In the genomic region with DNA sequence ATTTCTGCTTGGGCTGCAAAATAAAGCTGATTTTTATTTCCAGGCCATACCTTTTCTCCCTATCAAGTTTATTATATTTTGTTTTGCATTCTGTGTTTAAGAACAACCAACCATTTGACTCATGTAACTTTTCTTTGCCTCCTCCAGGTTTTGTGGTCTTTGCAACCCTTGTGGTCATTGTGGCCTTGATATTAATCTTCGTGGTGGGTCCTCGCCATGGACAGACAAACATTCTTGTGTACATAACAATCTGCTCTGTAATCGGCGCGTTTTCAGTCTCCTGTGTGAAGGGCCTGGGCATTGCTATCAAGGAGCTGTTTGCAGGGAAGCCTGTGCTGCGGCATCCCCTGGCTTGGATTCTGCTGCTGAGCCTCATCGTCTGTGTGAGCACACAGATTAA, we compare ENCODE assay signal across 20 cellular contexts. TPM values are rescaled to one million over a fixed set of nuclear protein-coding genes. Genes with fewer than 3 reads are reported as not detected.
DNase-seq lines count a peak whose midpoint lies in the region; TF ChIP-seq lines count a peak whose summit lies in the region.
"Had no signal": no experiment of that assay in that cellular context is flagged by ENCODE, and none has a peak within 500 bp of the region (broad histone marks: within the 10 kb centered on the region; RNA-seq: fewer than 3 reads in every experiment).

No MANE protein-coding gene starts in this region.

- peaks cover 95% of the 10 kb centered on the region for H3K36me3 Mint-ChIP-seq in activated T-cell treated with anti-CD3 and anti-CD28 coated beads, Interleukin-2, amount 50 U/mL, for 24 hours (ENCODE audit: low read depth)
- peaks cover 51% of the 10 kb centered on the region for H3K36me3 Mint-ChIP-seq in chondrocyte (ENCODE audit: low read depth)

- peaks cover 23% of the 10 kb centered on the region for H3K79me2 ChIP-seq in osteoblast (ENCODE audit: insufficient read depth, low read length)

- H3K4me3 ChIP-seq in SJCRH30 (no peak overlapping the region), osteoblast (ENCODE audit: insufficient read depth, low read length) (no peak overlapping the region)
- H3K4me3 ChIP-seq: BLaER1, hepatocyte, tibial artery had no signal

- H3K36me3 ChIP-seq in SJCRH30 (peaks cover 90% of the 10 kb centered on the region), osteoblast (ENCODE audit: insufficient read depth, low read length) (peaks cover 68% of the 10 kb centered on the region)

- no peaks in the 10 kb centered on the region for H3K9me3 Mint-ChIP-seq in activated T-cell treated with anti-CD3 and anti-CD28 coated beads, Interleukin-2, amount 50 U/mL, for 24 hours
- no peaks in the 10 kb centered on the region for H3K9me3 Mint-ChIP-seq in chondrocyte (ENCODE audit: low read depth)
- H3K9me3 Mint-ChIP-seq: activated naive CD4-positive, alpha-beta T cell treated with anti-CD3 and anti-CD28 coated beads, Interleukin-2, amount 50 U/mL, for 24 hours had no signal

- no peak overlapping the region for H3K4me2 ChIP-seq in osteoblast (ENCODE audit: insufficient read depth, low read length)
- H3K4me2 ChIP-seq: BLaER1, hepatocyte had no signal

- H3K27me3 Mint-ChIP-seq in activated T-cell treated with anti-CD3 and anti-CD28 coated beads, Interleukin-2, amount 50 U/mL, for 24 hours = no peaks in the 10 kb centered on the region
- no peaks in the 10 kb centered on the region for H3K27me3 Mint-ChIP-seq in chondrocyte (ENCODE audit: low read depth)
- H3K27me3 Mint-ChIP-seq: activated naive CD4-positive, alpha-beta T cell treated with anti-CD3 and anti-CD28 coated beads, Interleukin-2, amount 50 U/mL, for 24 hours had no signal

- H3K4me1 ChIP-seq in SJCRH30 (peaks cover 3% of the 10 kb centered on the region; the same call in 1 of the 2 replicates), osteoblast (ENCODE audit: insufficient read depth, low read length) (no peaks in the 10 kb centered on the region)

- no peaks in the 10 kb centered on the region for H3K9me3 ChIP-seq in SJCRH30 (replicated peaks)
- H3K9me3 ChIP-seq in osteoblast (ENCODE audit: low read depth, low read length) = no peaks in the 10 kb centered on the region
- H3K9me3 ChIP-seq: BLaER1, tibial artery had no signal

- no peak overlapping the region for H3K4me3 Mint-ChIP-seq in activated T-cell treated with anti-CD3 and anti-CD28 coated beads, Interleukin-2, amount 50 U/mL, for 24 hours
- no peak overlapping the region for H3K4me3 Mint-ChIP-seq in chondrocyte (ENCODE audit: unreplicated experiment)
- H3K4me3 Mint-ChIP-seq: activated naive CD4-positive, alpha-beta T cell treated with anti-CD3 and anti-CD28 coated beads, Interleukin-2, amount 50 U/mL, for 24 hours; nephron had no signal

- DNase-seq in activated T-cell treated with anti-CD3 and anti-CD28 coated beads, Interleukin-2, amount 50 U/mL, for 24 hours = no peak
- DNase-seq in activated T-cell treated with anti-CD3 and anti-CD28 coated beads for 4 hours (no peak), SJCRH30 (peak; percentile 29 to 31), chondrocyte (ENCODE audit: low spot score) (no peak), osteoblast (ENCODE audit: insufficient read length, low spot score, missing footprints) (peak; percentile 42), NCI-H1092 treated with DMSO at 0.1 percent for 48 hours (lab: John Stamatoyannopoulos, UW) (no peak), anterior cingulate cortex (lab: John Stamatoyannopoulos, UW) (no peak)
- no peak for DNase-seq in stimulated activated CD4-positive, alpha-beta T cell treated with anti-CD3 and anti-CD28 coated beads, Interleukin-2, amount 100 ng/mL, for 48 hours
- DNase-seq: 8988T; central memory CD4-positive, alpha-beta T cell; DMS 273 treated with DMSO at 0.1 percent for 48 hours; NCI-H1436; retina; RPMI8226; stimulated activated naive CD4-positive, alpha-beta T cell; tibial artery had no signal

- peaks cover 6% of the 10 kb centered on the region for H4K20me1 ChIP-seq in osteoblast (ENCODE audit: insufficient read depth, low read length)

- H3K27me3 ChIP-seq in SJCRH30 (no peaks in the 10 kb centered on the region), osteoblast (ENCODE audit: insufficient read depth, low read length) (no peaks in the 10 kb centered on the region)
- H3K27me3 ChIP-seq: BLaER1, hepatocyte, tibial artery had no signal

- H3K4me1 Mint-ChIP-seq in activated T-cell treated with anti-CD3 and anti-CD28 coated beads, Interleukin-2, amount 50 U/mL, for 24 hours (ENCODE audit: low read depth) = peaks cover 5% of the 10 kb centered on the region
- peaks cover 14% of the 10 kb centered on the region for H3K4me1 Mint-ChIP-seq in chondrocyte (ENCODE audit: low read depth)

- H3K27ac Mint-ChIP-seq in activated T-cell treated with anti-CD3 and anti-CD28 coated beads, Interleukin-2, amount 50 U/mL, for 24 hours = peak overlapping the region; percentile 39
- peak overlapping the region; percentile 27 for H3K27ac Mint-ChIP-seq in chondrocyte (ENCODE audit: unreplicated experiment)
- H3K27ac Mint-ChIP-seq: activated naive CD4-positive, alpha-beta T cell treated with anti-CD3 and anti-CD28 coated beads, Interleukin-2, amount 50 U/mL, for 24 hours; nephron had no signal

- TF ChIP-seq CTCF in chondrocyte (IDR thresholded peaks at IDR 0.05) (no peak), osteoblast (IDR thresholded peaks at IDR 0.05; ENCODE audit: extremely low read depth, low read depth, low read length) (no peak)

- H2AFZ ChIP-seq in osteoblast (ENCODE audit: low read length) = no peak overlapping the region
- H2AFZ ChIP-seq: hepatocyte had no signal

- H3K27ac ChIP-seq in SJCRH30 (no peak overlapping the region), osteoblast (ENCODE audit: low read depth, low read length) (no peak overlapping the region)
- H3K27ac ChIP-seq: BLaER1, hepatocyte, tibial artery had no signal

RNA-seq across cellular contexts. Expression of a gene that starts 27.6 kb away (rescaled TPM):
- 108 and 110 TPM in 2 replicates for total RNA-seq in SJCRH30 (2014; rRNA removed; shearing (Covaris generic))
- total RNA-seq in chondrocyte (59.3 to 60.9 TPM (median 60.4 TPM) in 3 replicates), osteoblast (49.8 and 50.3 TPM in 2 replicates)

Comparison
In these comparisons a context has a peak if more than half of its experiments do, and no peak if none do; other contexts are left out.
1. DNase-seq: peak in SJCRH30 (2 of 2) and osteoblast (single experiment); none in activated T-cell treated with anti-CD3 and anti-CD28 coated beads, Interleukin-2, amount 50 U/mL, for 24 hours (single experiment), activated T-cell treated with anti-CD3 and anti-CD28 coated beads for 4 hours (single experiment), chondrocyte (single experiment), NCI-H1092 treated with DMSO at 0.1 percent for 48 hours (single experiment), stimulated activated CD4-positive, alpha-beta T cell treated with anti-CD3 and anti-CD28 coated beads, Interleukin-2, amount 100 ng/mL, for 48 hours (0 of 2) and anterior cingulate cortex (0 of 58).